ENCODE assay signal across 8 cellular contexts in the genomic region with DNA sequence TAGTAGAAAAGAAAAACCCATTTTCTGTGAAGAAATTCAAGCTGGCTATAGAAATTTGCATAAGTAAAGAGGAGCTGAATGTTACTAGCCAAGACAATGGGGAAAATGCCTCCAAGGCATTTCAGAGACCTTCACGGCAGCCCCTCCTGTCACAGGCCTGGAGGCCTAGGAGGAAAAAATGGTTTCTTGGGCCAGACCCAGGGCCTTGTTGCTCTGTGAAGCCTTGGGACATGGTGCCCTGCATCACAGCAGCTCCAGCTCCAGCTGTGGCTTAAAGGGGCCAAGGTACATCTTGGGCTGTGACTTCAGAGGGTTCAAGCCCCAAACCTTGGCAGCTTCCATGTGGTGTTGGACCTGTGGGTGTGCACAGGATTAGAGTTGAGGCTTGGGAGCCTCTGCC.
"Had no signal": no experiment of that assay in that cellular context is flagged by ENCODE, and none has a peak within 500 bp of the region (broad histone marks: within the 10 kb centered on the region; RNA-seq: fewer than 3 reads in every experiment).

No MANE protein-coding gene starts in this region.

- H3K4me3 ChIP-seq: GM23248, HAP-1, K562 had no signal

- H3K27ac ChIP-seq: GM23248 had no signal

- DNase-seq: GM23248, GOT3, H7, IMR-90, KG1 had no signal

- H3K4me1 ChIP-seq: HAP-1 had no signal

- H3K9ac ChIP-seq: GM23248 had no signal

- ATAC-seq: HCT116, K562 had no signal

- H3K36me3 ChIP-seq: HAP-1 had no signal
